Comparison of ENCODE assay signal across 26 cellular contexts in the genomic region with DNA sequence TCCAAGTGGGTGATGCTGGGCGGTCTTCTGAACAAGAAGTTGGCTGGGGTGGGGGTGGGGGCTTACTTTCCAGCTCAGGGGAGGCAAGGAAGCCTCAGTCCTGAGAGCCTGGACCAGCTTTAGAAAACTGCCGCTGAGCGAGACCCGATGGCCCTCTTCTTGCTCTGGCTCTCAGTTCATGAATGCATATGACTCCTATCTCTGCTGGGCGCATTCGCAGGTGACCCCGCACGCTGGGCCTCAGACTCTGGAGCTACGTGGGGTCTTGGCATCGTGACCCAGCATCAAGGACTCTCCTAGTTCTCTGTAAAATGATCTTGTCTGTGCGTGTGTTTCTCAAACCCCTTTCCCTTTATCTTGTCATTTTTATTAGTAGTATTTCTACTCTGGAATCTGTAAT. TPM values are rescaled to one million over a fixed set of nuclear protein-coding genes. Genes with fewer than 3 reads are reported as not detected.
DNase-seq lines count a peak whose midpoint lies in the region; ATAC-seq and TF ChIP-seq lines count a peak whose summit lies in the region.
"Had no signal": no experiment of that assay in that cellular context is flagged by ENCODE, and none has a peak within 500 bp of the region (broad histone marks: within the 10 kb centered on the region; RNA-seq: fewer than 3 reads in every experiment).

No MANE protein-coding gene starts in this region.

- H3K79me2 ChIP-seq in GM23338 (replicated peaks; ENCODE audit: insufficient read depth): peaks cover 75% of the 10 kb centered on the region

- H2AFZ ChIP-seq in GM23338: no peak overlapping the region

- H3K27ac Mint-ChIP-seq in activated T-cell treated with anti-CD3 and anti-CD28 coated beads, Interleukin-2, amount 50 U/mL, for 24 hours: peak overlapping the region; percentile 87
- H3K27ac Mint-ChIP-seq in GM23338 (no peak overlapping the region; the same call in 1 of the 2 replicates), chondrocyte (ENCODE audit: unreplicated experiment) (no peak overlapping the region)
- H3K27ac Mint-ChIP-seq: activated naive CD4-positive, alpha-beta T cell treated with anti-CD3 and anti-CD28 coated beads, Interleukin-2, amount 10 ng/mL, durations not matched to agents 7 days and 5 days; T-helper 1 cell treated with Interleukin-12 subunit alpha and Interleukin-12 subunit beta and Interleukin-4 antibody, amounts not matched to agents 30 μg/mL and 1 μg/mL, for 36 hours had no signal

- H3K9me2 ChIP-seq in GM23338 (ENCODE audit: insufficient read depth): no peaks in the 10 kb centered on the region

- H3K27me3 Mint-ChIP-seq in activated T-cell treated with anti-CD3 and anti-CD28 coated beads, Interleukin-2, amount 50 U/mL, for 24 hours: no peaks in the 10 kb centered on the region
- peaks cover 20% of the 10 kb centered on the region for H3K27me3 Mint-ChIP-seq in GM23338 (ENCODE audit: insufficient read depth, low read depth, poor library complexity)
- no peaks in the 10 kb centered on the region for H3K27me3 Mint-ChIP-seq in chondrocyte (ENCODE audit: low read depth)
- H3K27me3 Mint-ChIP-seq: activated naive CD4-positive, alpha-beta T cell treated with anti-CD3 and anti-CD28 coated beads, Interleukin-2, amount 10 ng/mL, durations not matched to agents 7 days and 5 days had no signal

- no peak overlapping the region for H3K4me2 ChIP-seq in GM23338

- peak overlapping the region; percentile 26; the same call in 1 of the 2 replicates for H3K27ac ChIP-seq in GM23338 (ENCODE audit: low read depth)
- H3K27ac ChIP-seq: foreskin keratinocyte, suprapubic skin, uterus had no signal

- H3K4me1 Mint-ChIP-seq in activated T-cell treated with anti-CD3 and anti-CD28 coated beads, Interleukin-2, amount 50 U/mL, for 24 hours (ENCODE audit: low read depth): peaks cover 73% of the 10 kb centered on the region
- H3K4me1 Mint-ChIP-seq in GM23338 (peaks cover 20% of the 10 kb centered on the region), chondrocyte (ENCODE audit: low read depth) (peaks cover 19% of the 10 kb centered on the region)

- no peaks in the 10 kb centered on the region for H3K9me3 Mint-ChIP-seq in activated T-cell treated with anti-CD3 and anti-CD28 coated beads, Interleukin-2, amount 50 U/mL, for 24 hours
- H3K9me3 Mint-ChIP-seq in GM23338: no peaks in the 10 kb centered on the region; the same call in 2 of the 3 replicates
- H3K9me3 Mint-ChIP-seq in chondrocyte (ENCODE audit: low read depth): no peaks in the 10 kb centered on the region
- H3K9me3 Mint-ChIP-seq: activated naive CD4-positive, alpha-beta T cell treated with anti-CD3 and anti-CD28 coated beads, Interleukin-2, amount 10 ng/mL, durations not matched to agents 7 days and 5 days; T-helper 1 cell treated with Interleukin-12 subunit alpha and Interleukin-12 subunit beta and Interleukin-4 antibody, amounts not matched to agents 30 μg/mL and 1 μg/mL, for 36 hours had no signal

- H3K36me3 ChIP-seq in GM23338 (ENCODE audit: insufficient read depth): peaks cover 60% of the 10 kb centered on the region
- H3K36me3 ChIP-seq: uterus had no signal

- no peak for ATAC-seq in GM23338
- ATAC-seq in GM21360 (IDR thresholded peaks at IDR 0.05; ENCODE audit: unreplicated experiment): no peak
- no peak for ATAC-seq in GM19035 (IDR thresholded peaks at IDR 0.05; ENCODE audit: unreplicated experiment)
- ATAC-seq: foreskin keratinocyte, HepG2 had no signal

- no peak overlapping the region for H3K4me3 ChIP-seq in GM23338
- H3K4me3 ChIP-seq: skin epidermis, suprapubic skin, uterus had no signal

- no peaks in the 10 kb centered on the region for H3K4me1 ChIP-seq in GM23338 (ENCODE audit: insufficient read depth)
- H3K4me1 ChIP-seq: BE2C, uterus had no signal

- H3K36me3 Mint-ChIP-seq in activated T-cell treated with anti-CD3 and anti-CD28 coated beads, Interleukin-2, amount 50 U/mL, for 24 hours (ENCODE audit: low read depth): peaks cover 94% of the 10 kb centered on the region
- H3K36me3 Mint-ChIP-seq in GM23338 (ENCODE audit: low read depth) (peaks cover 90% of the 10 kb centered on the region), chondrocyte (ENCODE audit: low read depth) (peaks cover 28% of the 10 kb centered on the region)

- H3K4me3 Mint-ChIP-seq in activated T-cell treated with anti-CD3 and anti-CD28 coated beads, Interleukin-2, amount 50 U/mL, for 24 hours: no peak overlapping the region
- H3K4me3 Mint-ChIP-seq in GM23338: no peak overlapping the region; the same call in 2 of the 3 replicates
- no peak overlapping the region for H3K4me3 Mint-ChIP-seq in chondrocyte (ENCODE audit: unreplicated experiment)
- H3K4me3 Mint-ChIP-seq: activated naive CD4-positive, alpha-beta T cell treated with anti-CD3 and anti-CD28 coated beads, Interleukin-2, amount 10 ng/mL, durations not matched to agents 7 days and 5 days; T-helper 1 cell treated with Interleukin-12 subunit alpha and Interleukin-12 subunit beta and Interleukin-4 antibody, amounts not matched to agents 30 μg/mL and 1 μg/mL, for 36 hours had no signal

- no peaks in the 10 kb centered on the region for H3K27me3 ChIP-seq in GM23338 (ENCODE audit: insufficient read depth)
- H3K27me3 ChIP-seq: BE2C, foreskin keratinocyte, suprapubic skin, uterus had no signal

- intact Hi-C loops in posterior vena cava (cut with DNase I): no loop called here

- peaks cover 64% of the 10 kb centered on the region for H4K20me1 ChIP-seq in GM23338 (replicated peaks; ENCODE audit: insufficient read depth)

- DNase-seq in activated T-cell treated with anti-CD3 and anti-CD28 coated beads, Interleukin-2, amount 50 U/mL, for 24 hours: peak; percentile 22
- no peak for DNase-seq in activated T-cell treated with anti-CD3 and anti-CD28 coated beads for 4 hours
- no peak for DNase-seq in GM23338 (ENCODE audit: low spot score)
- DNase-seq in chondrocyte (ENCODE audit: low spot score): peak; percentile 59
- peak; percentile 34 for DNase-seq in posterior vena cava (ENCODE audit: low spot score)
- DNase-seq in activated gamma-delta T cell (lab: John Stamatoyannopoulos, UW): no peak
- DNase-seq: activated naive CD4-positive, alpha-beta T cell treated with anti-CD3 and anti-CD28 coated beads, Interleukin-2, amount 10 ng/mL, durations not matched to agents 7 days and 5 days; BE2C; cerebellar nuclear complex; EL; erythroblast; foreskin keratinocyte; HCEC 1CT; mesenchymal stem cell; NCI-H187; NCI-H526 treated with DMSO at 0.1 percent for 48 hours; stimulated activated CD4-positive, alpha-beta T cell treated with anti-CD3 and anti-CD28 coated beads, Interleukin-1b, Interleukin-23, amount 100 ng/mL, for 48 hours; uterus had no signal

- TF ChIP-seq CTCF in GM23338 (conservative IDR thresholded peaks at IDR 0.05; ENCODE audit: low read depth in 2 of 2) (no peak), chondrocyte (IDR thresholded peaks at IDR 0.05) (no peak)

- H3F3A ChIP-seq in GM23338 (replicated peaks; ENCODE audit: low read depth): peaks cover 65% of the 10 kb centered on the region

TF ChIP-seq in GM23338, 12 proteins besides CTCF, POLR2A, EP300 and RAD21 (continues in another document):
- TF ChIP-seq, protein P1, sequence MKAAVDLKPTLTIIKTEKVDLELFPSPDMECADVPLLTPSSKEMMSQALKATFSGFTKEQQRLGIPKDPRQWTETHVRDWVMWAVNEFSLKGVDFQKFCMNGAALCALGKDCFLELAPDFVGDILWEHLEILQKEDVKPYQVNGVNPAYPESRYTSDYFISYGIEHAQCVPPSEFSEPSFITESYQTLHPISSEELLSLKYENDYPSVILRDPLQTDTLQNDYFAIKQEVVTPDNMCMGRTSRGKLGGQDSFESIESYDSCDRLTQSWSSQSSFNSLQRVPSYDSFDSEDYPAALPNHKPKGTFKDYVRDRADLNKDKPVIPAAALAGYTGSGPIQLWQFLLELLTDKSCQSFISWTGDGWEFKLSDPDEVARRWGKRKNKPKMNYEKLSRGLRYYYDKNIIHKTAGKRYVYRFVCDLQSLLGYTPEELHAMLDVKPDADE (IDR thresholded peaks at IDR 0.05): no peak
- no peak for TF ChIP-seq STAT1 (IDR thresholded peaks at IDR 0.05; ENCODE audit: unreplicated experiment)
- TF ChIP-seq JUNB (IDR thresholded peaks at IDR 0.05; ENCODE audit: unreplicated experiment): no peak
- TF ChIP-seq REST (IDR thresholded peaks at IDR 0.05; ENCODE audit: unreplicated experiment): no peak
- no peak for TF ChIP-seq CREB1 (CRISPR knock-in tag; IDR thresholded peaks at IDR 0.05; ENCODE audit: low read depth)

RNA-seq across cellular contexts. Expression of gene PRAM1, which starts 19.7 kb away (rescaled TPM):
- total RNA-seq in GM23338 (2014; rRNA removed; shearing (Covaris generic)): 0.07 and 0.31 TPM in 2 replicates
- polyA plus RNA-seq in GM23338 (2016; fragmentation: Nextera tagmentation; extraction: Ambion mirVana): 0.54 TPM in 1 of 2 replicates, not detected in the other
- total RNA-seq in chondrocyte (0.20 to 0.46 TPM in 2 of 3 replicates, not detected in the other), posterior vena cava (1 to 10 TPM; 1.5 to 2.6 TPM)
- total RNA-seq: foreskin keratinocyte, HepG2, LHCN-M2, SK-MEL-5 had no signal
- polyA plus RNA-seq: foreskin keratinocyte, HepG2 had no signal

RNA-seq across cellular contexts. Expression of gene ZNF414, which starts 31.3 kb away (rescaled TPM):
- total RNA-seq in GM23338 (2014; rRNA removed; shearing (Covaris generic)): 29.2 and 45.0 TPM in 2 replicates
- 27.4 and 31.6 TPM in 2 replicates for polyA plus RNA-seq in GM23338 (2016; fragmentation: Nextera tagmentation; extraction: Ambion mirVana)
- 22.0 to 26.8 TPM (median 25.3 TPM) in 3 replicates for total RNA-seq in chondrocyte
- total RNA-seq in posterior vena cava: 10 to 100 TPM; 15.9 to 16.0 TPM

RNA-seq across cellular contexts. Expression of gene HNRNPM, which starts 37.9 kb away (rescaled TPM):
- 359 and 389 TPM in 2 replicates for total RNA-seq in GM23338 (2014; rRNA removed; shearing (Covaris generic))
- polyA plus RNA-seq in GM23338 (2016; fragmentation: Nextera tagmentation; extraction: Ambion mirVana): 276 and 291 TPM in 2 replicates
- 111 to 185 TPM (median 116 TPM) in 3 replicates for total RNA-seq in chondrocyte
- 100 to 1,000 TPM; 118 to 119 TPM for total RNA-seq in posterior vena cava

Comparison
In these comparisons a context has a peak if more than half of its experiments do, and no peak if none do; other contexts are left out.
1. DNase-seq: peak in activated T-cell treated with anti-CD3 and anti-CD28 coated beads, Interleukin-2, amount 50 U/mL, for 24 hours (single experiment), chondrocyte (single experiment) and posterior vena cava (single experiment); none in activated T-cell treated with anti-CD3 and anti-CD28 coated beads for 4 hours (single experiment), GM23338 (single experiment) and activated gamma-delta T cell (single experiment).